ENCODE assay signal across 33 cellular contexts in genomic region chr1:205675247-205675646, GRCh38. TPM values are rescaled to one million over a fixed set of nuclear protein-coding genes. Genes with fewer than 3 reads are reported as not detected.
DNase-seq lines count a peak whose midpoint lies in the region; ATAC-seq and TF ChIP-seq lines count a peak whose summit lies in the region.
"Had no signal": no experiment of that assay in that cellular context is flagged by ENCODE, and none has a peak within 500 bp of the region (broad histone marks: within the 10 kb centered on the region; RNA-seq: fewer than 3 reads in every experiment).

No MANE protein-coding gene starts in this region.

- no peak for TF ChIP-seq CTCF in Peyer's patch (IDR thresholded peaks at IDR 0.05)
- TF ChIP-seq CTCF in endodermal cell (conservative IDR thresholded peaks at IDR 0.05), result no peak
- no peak for TF ChIP-seq CTCF in transverse colon (IDR thresholded peaks at IDR 0.05)
- no peak for TF ChIP-seq CTCF in GM13976 (IDR thresholded peaks at IDR 0.05; ENCODE audit: borderline replicate concordance, control extremely low read depth, extremely low read depth, insufficient read depth, missing control alignments)

- H3K27me3 ChIP-seq in Peyer's patch, result no peaks in the 10 kb centered on the region
- H3K27me3 ChIP-seq in endodermal cell (ENCODE audit: control insufficient read depth, insufficient read depth, low read length, poor library complexity, severe bottlenecking), result no peaks in the 10 kb centered on the region
- no peaks in the 10 kb centered on the region for H3K27me3 ChIP-seq in muscle layer of duodenum (ENCODE audit: low read depth, low read length)
- H3K27me3 ChIP-seq in transverse colon, result no peaks in the 10 kb centered on the region
- H3K27me3 ChIP-seq: breast epithelium, ovary, right atrium auricular region, SJSA1, testis, vagina had no signal

- ATAC-seq in HG02623 (IDR thresholded peaks at IDR 0.05; ENCODE audit: unreplicated experiment), result no peak
- ATAC-seq: activated CD4-positive, CD25-positive, alpha-beta regulatory T cell treated with anti-CD3 and anti-CD28 coated beads, Interleukin-2, amount 50 U/mL, for 24 hours; activated T-helper 17 cell treated with anti-CD3 and anti-CD28 coated beads, Interleukin-2, amount 50 U/mL, for 72 hours; gastrocnemius medialis; stimulated activated effector memory CD8-positive, alpha-beta T cell treated with anti-CD3 and anti-CD28 coated beads, Interleukin-12 subunit alpha, Interleukin-12 subunit beta, amount 100 ng/mL, for 72 hours; T-cell had no signal

- no peak for TF ChIP-seq EP300 in transverse colon (IDR thresholded peaks at IDR 0.05; ENCODE audit: low read depth)

- TF ChIP-seq POLR2A in Peyer's patch (IDR thresholded peaks at IDR 0.05) (no peak), transverse colon (IDR thresholded peaks at IDR 0.05) (no peak)

- no peak overlapping the region for H3K4me3 ChIP-seq in Peyer's patch
- no peak overlapping the region for H3K4me3 ChIP-seq in endodermal cell (ENCODE audit: low read length)
- H3K4me3 ChIP-seq in muscle layer of duodenum (ENCODE audit: low read depth in 1 of 2, low read length in 2 of 2), result no peak overlapping the region
- H3K4me3 ChIP-seq in transverse colon, result no peak overlapping the region
- H3K4me3 ChIP-seq: breast epithelium, coronary artery, gastrocnemius medialis, ovary, right atrium auricular region, SJSA1, testis, vagina had no signal

- H3K9me3 ChIP-seq in Peyer's patch (no peaks in the 10 kb centered on the region), endodermal cell (ENCODE audit: control insufficient read depth, low read length) (no peaks in the 10 kb centered on the region), muscle layer of duodenum (ENCODE audit: control insufficient read depth in 1 of 2, low read length in 2 of 2) (no peaks in the 10 kb centered on the region), transverse colon (no peaks in the 10 kb centered on the region)
- H3K9me3 ChIP-seq: breast epithelium, gastrocnemius medialis, ovary, right atrium auricular region, testis, vagina had no signal

- in situ Hi-C loops in transverse colon (cut with MboI; ENCODE audit: low pct_ligation_motif_present in 1 of 4, low pct_unique_long_range_greater_than_20kb in 1 of 4, low sequenced_read_pairs in 3 of 4), result no loop called here
- in situ Hi-C loops in GM13976 (cut with MboI; ENCODE audit: low sequenced_read_pairs, unreplicated experiment), result no loop called here

- H3K9me3 Mint-ChIP-seq in endodermal cell, result no peaks in the 10 kb centered on the region
- H3K9me3 Mint-ChIP-seq: activated naive CD4-positive, alpha-beta T cell treated with anti-CD3 and anti-CD28 coated beads, Interleukin-2, amount 50 U/mL, for 24 hours; activated T-helper 17 cell treated with anti-CD3 and anti-CD28 coated beads, Interleukin-2, amount 50 U/mL, for 72 hours; nephron progenitor cell; stimulated activated effector memory CD8-positive, alpha-beta T cell treated with anti-CD3 and anti-CD28 coated beads, Interleukin-12 subunit alpha, Interleukin-12 subunit beta, amount 100 ng/mL, for 72 hours; T-cell had no signal

- H3K27me3 Mint-ChIP-seq in endodermal cell (ENCODE audit: insufficient read depth), result no peaks in the 10 kb centered on the region

- intact Hi-C loops in transverse colon (cut with DNase I; ENCODE audit: low total_unique reads), result no loop called here

- DNase-seq in Peyer's patch (no peak), endodermal cell (no peak), transverse colon (no peak), GM13976 (ENCODE audit: low spot score) (no peak), middle frontal gyrus (ENCODE audit: extremely low spot score, low spot score) (no peak), DMS53 treated with DMSO at 0.1 percent for 48 hours (lab: John Stamatoyannopoulos, UW; ENCODE audit: unreplicated experiment) (no peak)
- DNase-seq: activated CD4-positive, alpha-beta T cell treated with anti-CD3 and anti-CD28 coated beads, Interleukin-2, amount 50 U/mL, for 48 hours; amygdala; gastrocnemius medialis; hypothalamus; NCI-H1417 treated with DMSO at 0.1 percent for 48 hours; NCI-H2081; NCI-H345; NCI-H774; nephron progenitor cell; ovary; RPMI8226; stimulated activated CD4-positive, alpha-beta T cell treated with anti-CD3 and anti-CD28 coated beads, Interleukin-12 subunit alpha, Interleukin-12 subunit beta, amount 100 ng/mL, for 4 hours; stimulated activated CD4-positive, alpha-beta T cell treated with anti-CD3 and anti-CD28 coated beads, Interleukin-4, amount 100 ng/mL, for 24 hours; T-cell; testis had no signal

- peak overlapping the region in 3 of 4 donors; percentile 48 to 74 (median 74) for H3K27ac ChIP-seq in Peyer's patch
- H3K27ac ChIP-seq in endodermal cell (ENCODE audit: low read depth, low read length), result no peak overlapping the region
- peak overlapping the region; percentile 8 for H3K27ac ChIP-seq in muscle layer of duodenum (ENCODE audit: low read length)
- H3K27ac ChIP-seq in transverse colon, result peak overlapping the region; percentile 67 to 87 (median 83)
- H3K27ac ChIP-seq: breast epithelium, coronary artery, ovary, SJSA1, testis, vagina had no signal

- H3K4me1 Mint-ChIP-seq in endodermal cell, result peaks cover 58% of the 10 kb centered on the region
- H3K4me1 Mint-ChIP-seq: activated T-helper 17 cell treated with anti-CD3 and anti-CD28 coated beads, Interleukin-2, amount 50 U/mL, for 72 hours had no signal

- no peak overlapping the region for H3K4me3 Mint-ChIP-seq in endodermal cell
- H3K4me3 Mint-ChIP-seq: activated naive CD4-positive, alpha-beta T cell treated with anti-CD3 and anti-CD28 coated beads, Interleukin-2, amount 50 U/mL, for 24 hours; activated T-helper 17 cell treated with anti-CD3 and anti-CD28 coated beads, Interleukin-2, amount 50 U/mL, for 72 hours; CD14-positive monocyte; nephron progenitor cell; stimulated activated effector memory CD8-positive, alpha-beta T cell treated with anti-CD3 and anti-CD28 coated beads, Interleukin-12 subunit alpha, Interleukin-12 subunit beta, amount 100 ng/mL, for 72 hours; T-cell had no signal

- H3K4me1 ChIP-seq in Peyer's patch (peaks cover 0 to 52% (median 17%) of the 10 kb centered on the region in 4 donors), endodermal cell (ENCODE audit: control insufficient read depth, insufficient read depth, low read length) (peaks cover 26% of the 10 kb centered on the region), muscle layer of duodenum (ENCODE audit: control insufficient read depth in 1 of 2, insufficient read depth in 2 of 2, low read length in 2 of 2) (peaks cover 0 to 14% of the 10 kb centered on the region in 2 donors), transverse colon (peaks cover 0 to 79% (median 45%) of the 10 kb centered on the region in 4 donors)

- H3K36me3 ChIP-seq in Peyer's patch, result no peaks in the 10 kb centered on the region
- H3K36me3 ChIP-seq in endodermal cell (ENCODE audit: control insufficient read depth, insufficient read depth, low read length), result no peaks in the 10 kb centered on the region
- no peaks in the 10 kb centered on the region for H3K36me3 ChIP-seq in muscle layer of duodenum (ENCODE audit: control insufficient read depth in 1 of 2, insufficient read depth in 2 of 2, low read length in 2 of 2)
- H3K36me3 ChIP-seq in transverse colon, result no peaks in the 10 kb centered on the region
- H3K36me3 ChIP-seq: breast epithelium, gastrocnemius medialis, ovary, right atrium auricular region, vagina had no signal

- 91 to 95% methylated on average over 3 to 4 of the region's 4 CpGs for WGBS in endodermal cell (ENCODE audit: insufficient coverage in 1 of 2, insufficient read length in 1 of 2), 2 experiments
- WGBS in transverse colon (ENCODE audit: low coverage in 1 of 2), 2 donors, result 94 to 100% methylated on average over 2 to 4 of the region's 4 CpGs

- peak overlapping the region; percentile 31 for H3K27ac Mint-ChIP-seq in endodermal cell
- H3K27ac Mint-ChIP-seq: activated naive CD4-positive, alpha-beta T cell treated with anti-CD3 and anti-CD28 coated beads, Interleukin-2, amount 50 U/mL, for 24 hours; activated T-helper 17 cell treated with anti-CD3 and anti-CD28 coated beads, Interleukin-2, amount 50 U/mL, for 72 hours; nephron progenitor cell; stimulated activated effector memory CD8-positive, alpha-beta T cell treated with anti-CD3 and anti-CD28 coated beads, Interleukin-12 subunit alpha, Interleukin-12 subunit beta, amount 100 ng/mL, for 72 hours; T-cell had no signal

- no peaks in the 10 kb centered on the region for H3K36me3 Mint-ChIP-seq in endodermal cell (ENCODE audit: low read depth)
- H3K36me3 Mint-ChIP-seq: activated naive CD4-positive, alpha-beta T cell treated with anti-CD3 and anti-CD28 coated beads, Interleukin-2, amount 50 U/mL, for 24 hours; CD14-positive monocyte; T-cell had no signal

- no peak overlapping the region for H3K9ac ChIP-seq in endodermal cell (ENCODE audit: extremely low read depth, low read length, poor library complexity, severe bottlenecking)

RNA-seq across cellular contexts. Expression of gene SLC45A3, which starts 5.1 kb away (rescaled TPM):
- total RNA-seq in Peyer's patch (10 to 100 TPM in 2 of 4 donors, 1 to 10 TPM in 2; 7.4 to 16.0 (median 11.2) TPM), endodermal cell (10 to 100 TPM in 1 of 2 donors, 1 to 10 TPM in 1; 7.9 to 10.2 TPM), transverse colon (10 to 100 TPM; 12.2 to 29.1 (median 17.0) TPM)
- polyA plus RNA-seq in endodermal cell (2013, experiment 1 of 2), result 22.4 TPM
- polyA plus RNA-seq in endodermal cell (2013, experiment 2 of 2), result 17.5 TPM

RNA-seq across cellular contexts. Expression of gene ELK4, which starts 43.4 kb away (rescaled TPM):
- total RNA-seq in Peyer's patch, result 10 to 100 TPM; 16.6 to 66.8 (median 23.7) TPM
- 10 to 100 TPM; 29.6 to 41.6 TPM for total RNA-seq in endodermal cell
- 10.4 TPM for polyA plus RNA-seq in endodermal cell (2013, experiment 1 of 2)
- 12.1 TPM for polyA plus RNA-seq in endodermal cell (2013, experiment 2 of 2)
- 10 to 100 TPM; 16.0 to 24.1 (median 19.7) TPM for total RNA-seq in transverse colon
